8 cellular contexts compared by ENCODE assay signal in the genomic region with DNA sequence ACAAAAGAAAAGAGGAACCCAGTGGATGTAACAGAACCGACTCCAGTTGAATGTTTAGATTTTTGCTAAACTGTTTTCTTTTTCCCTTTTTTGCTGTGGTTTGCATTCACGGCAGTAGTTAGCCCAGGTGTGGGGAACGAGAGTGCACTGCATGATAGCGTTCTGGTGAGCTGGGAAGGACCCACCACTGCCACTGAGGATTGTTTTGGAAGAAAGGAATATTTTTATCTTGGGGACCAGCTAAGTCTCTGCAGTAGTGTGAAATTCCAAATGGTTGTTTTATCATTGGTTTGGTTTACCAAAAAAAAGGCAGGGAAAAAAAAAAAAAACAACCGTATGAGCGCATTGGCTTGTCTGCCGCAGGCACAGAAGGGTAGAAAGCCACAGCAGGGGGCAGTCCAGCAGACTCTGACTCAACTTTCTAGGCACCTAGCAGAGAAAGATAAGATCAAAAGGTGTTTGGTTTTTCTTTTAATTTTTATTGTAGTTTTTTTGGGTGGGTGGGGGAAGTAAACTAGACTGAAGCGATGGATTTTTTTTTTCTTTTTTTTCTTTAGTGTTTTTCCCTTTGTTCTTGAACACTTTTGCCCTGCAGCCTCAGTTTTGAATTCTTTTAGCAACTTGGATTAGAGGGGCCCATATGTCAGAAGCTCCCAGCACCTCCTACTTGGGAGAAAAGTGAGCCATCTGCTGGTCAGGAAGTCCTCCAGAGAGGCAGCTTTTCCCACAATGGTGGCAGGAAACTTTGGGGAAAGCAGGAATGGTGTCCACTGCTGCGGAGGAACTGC. TPM values are rescaled to one million over a fixed set of nuclear protein-coding genes. Genes with fewer than 3 reads are reported as not detected.
A peak's percentile ranks its signal among the peaks of the same experiment; 100 is the strongest.
DNase-seq lines count a peak whose midpoint lies in the region; ATAC-seq and TF ChIP-seq lines count a peak whose summit lies in the region.

No MANE protein-coding gene starts in this region.

- H3K4me1 ChIP-seq in DOHH2 (ENCODE audit: control insufficient read depth, low read length): peaks cover 57% of the 10 kb centered on the region

- H3K4me3 ChIP-seq in DOHH2 (ENCODE audit: low read length): no peak overlapping the region

- ATAC-seq in left ventricle myocardium superior (peak; percentile 57), HG02870 (IDR thresholded peaks at IDR 0.05; ENCODE audit: unreplicated experiment) (no peak)

- H3K9me3 ChIP-seq in DOHH2 (ENCODE audit: control insufficient read depth, insufficient read depth, low read length): no peaks in the 10 kb centered on the region

- H3K9me2 ChIP-seq in DOHH2 (replicated peaks; ENCODE audit: control insufficient read depth, low read length): no peaks in the 10 kb centered on the region

- intact Hi-C loops in left ventricle myocardium superior (cut with micrococcal nuclease): no loop called here

- H3K36me3 ChIP-seq in DOHH2 (ENCODE audit: control insufficient read depth, low read length): peaks cover 57% of the 10 kb centered on the region

- no peaks in the 10 kb centered on the region for H3K27me3 ChIP-seq in DOHH2 (ENCODE audit: control insufficient read depth, low read length)

- DNase-seq in NCI-H69 (lab: John Stamatoyannopoulos, UW): peak; percentile 32
- peak; percentile 52 for DNase-seq in activated effector memory CD4-positive, alpha-beta T cell treated with Interleukin-2 at 50 U/mL for 16 hours
- no peak for DNase-seq in left ventricle myocardium superior
- DNase-seq in stimulated activated CD8-positive, alpha-beta memory T cell treated with anti-CD3 and anti-CD28 coated beads, Interleukin-15, amount 100 ng/mL, for 4 hours (ENCODE audit: low read depth in 2 of 2): peak; percentile 42 to 61
- no peak for DNase-seq in NCI-H1694 treated with DMSO at 0.1 percent for 48 hours (lab: John Stamatoyannopoulos, UW)
- DNase-seq in OCI-M2 (lab: John Stamatoyannopoulos, UW; ENCODE audit: unreplicated experiment): no peak

- H3K79me2 ChIP-seq in DOHH2 (ENCODE audit: control insufficient read depth, low read length): peaks cover 9% of the 10 kb centered on the region; the same call in 1 of the 2 replicates

- H4K20me1 ChIP-seq in DOHH2 (ENCODE audit: control insufficient read depth, insufficient read depth, low read depth, low read length): no peaks in the 10 kb centered on the region; the same call in 1 of the 2 replicates

- TF ChIP-seq CTCF in DOHH2 (IDR thresholded peaks at IDR 0.05; ENCODE audit: low read depth, low read length, poor library complexity, severe bottlenecking): peak; percentile 40

- no peak overlapping the region for H3K4me2 ChIP-seq in DOHH2 (ENCODE audit: low read length)

- no peak overlapping the region for H3K27ac ChIP-seq in DOHH2 (ENCODE audit: low read depth, low read length)

- peaks cover 36% of the 10 kb centered on the region for H3F3A ChIP-seq in DOHH2 (ENCODE audit: control insufficient read depth, insufficient read depth)

RNA-seq across cellular contexts. Expression of a gene that starts 13.5 kb away (rescaled TPM):
- total RNA-seq in left ventricle myocardium superior: 53.4 TPM

RNA-seq across cellular contexts. Expression of a gene that starts 18.7 kb away (rescaled TPM):
- 7.6 TPM for total RNA-seq in left ventricle myocardium superior

RNA-seq across cellular contexts. Expression of a gene that starts 50.7 kb away (rescaled TPM):
- total RNA-seq in left ventricle myocardium superior: 1,967 TPM

RNA-seq across cellular contexts. Expression of a gene that starts 53.9 kb away (rescaled TPM):
- 0.47 TPM for total RNA-seq in left ventricle myocardium superior

Comparison
In these comparisons a context has a peak if more than half of its experiments do, and no peak if none do; other contexts are left out.
1. DNase-seq: peak in NCI-H69 (single experiment), activated effector memory CD4-positive, alpha-beta T cell treated with Interleukin-2 at 50 U/mL for 16 hours (single experiment) and stimulated activated CD8-positive, alpha-beta memory T cell treated with anti-CD3 and anti-CD28 coated beads, Interleukin-15, amount 100 ng/mL, for 4 hours (2 of 2); none in left ventricle myocardium superior (single experiment), NCI-H1694 treated with DMSO at 0.1 percent for 48 hours (single experiment) and OCI-M2 (single experiment).